27 cellular contexts compared by ENCODE assay signal in genomic region chr4:168101026-168101425, GRCh38. TPM values are rescaled to one million over a fixed set of nuclear protein-coding genes. Genes with fewer than 3 reads are reported as not detected.
"Had no signal": no experiment of that assay in that cellular context is flagged by ENCODE, and none has a peak within 500 bp of the region (broad histone marks: within the 10 kb centered on the region; RNA-seq: fewer than 3 reads in every experiment).

No MANE protein-coding gene starts in this region.

- DNase-seq: activated CD4-positive, alpha-beta T cell treated with anti-CD3 and anti-CD28 coated beads for 48 hours; activated CD4-positive, alpha-beta T cell treated with anti-CD3 and anti-CD28 coated beads, Interleukin-2, amount 50 U/mL, for 48 hours; activated CD8-positive, alpha-beta memory T cell treated with anti-CD3 and anti-CD28 coated beads for 24 hours; activated effector memory CD4-positive, alpha-beta T cell treated with Interleukin-2 at 50 U/mL for 16 hours; activated naive CD4-positive, alpha-beta T cell treated with Interleukin-2 at 50 U/mL for 16 hours; adrenal gland; central memory CD4-positive, alpha-beta T cell; endodermal cell; kidney; left colon; midbrain; naive thymus-derived CD8-positive, alpha-beta T cell; nucleus accumbens; psoas muscle; stimulated activated CD4-positive, alpha-beta T cell treated with anti-CD3 and anti-CD28 coated beads, Interleukin-15, amount 100 ng/mL, for 24 hours; stimulated activated CD4-positive, alpha-beta T cell treated with anti-CD3 and anti-CD28 coated beads, Interleukin-2, amount 100 ng/mL, for 24 hours; stimulated activated naive B cell treated with anti-CD40 and anti-IgM and Interleukin-4, amounts not matched to agents 10 μg/mL and 1 μg/mL and 100 μg/mL, for 72 hours; stomach; T-helper 1 cell had no signal

- H3K9me3 ChIP-seq: adrenal gland, ascending aorta, esophagus muscularis mucosa, gastroesophageal sphincter, psoas muscle, right atrium auricular region, stomach, tibial nerve had no signal

- H3K4me2 ChIP-seq: hepatocyte had no signal

- H3K4me1 ChIP-seq: adrenal gland, ascending aorta, esophagus muscularis mucosa, gastroesophageal sphincter, parathyroid adenoma, psoas muscle, right atrium auricular region, tibial nerve had no signal

- H3K79me2 ChIP-seq: hepatocyte, parathyroid adenoma had no signal

- H3K27me3 ChIP-seq: adrenal gland, ascending aorta, esophagus muscularis mucosa, gastroesophageal sphincter, hepatocyte, right atrium auricular region, stomach, tibial nerve had no signal

- H2AFZ ChIP-seq: hepatocyte, parathyroid adenoma had no signal

- H3K27ac ChIP-seq: adrenal gland, ascending aorta, esophagus muscularis mucosa, gastroesophageal sphincter, hepatocyte, parathyroid adenoma, psoas muscle, right atrium auricular region, tibial nerve had no signal

- H3K9ac ChIP-seq: parathyroid adenoma had no signal

- H3K36me3 ChIP-seq: adrenal gland, ascending aorta, esophagus muscularis mucosa, gastroesophageal sphincter, right atrium auricular region, tibial nerve had no signal

- H3K4me3 ChIP-seq: adrenal gland, ascending aorta, esophagus muscularis mucosa, gastroesophageal sphincter, hepatocyte, psoas muscle, right atrium auricular region, stomach, tibial nerve had no signal

- ATAC-seq: gastroesophageal sphincter; left colon; naive thymus-derived CD8-positive, alpha-beta T cell; psoas muscle; stimulated activated naive B cell treated with anti-CD40 and anti-IgM and Interleukin-4, amounts not matched to agents 10 μg/mL and 1 μg/mL and 100 μg/mL, for 72 hours had no signal

RNA-seq across cellular contexts. Expression of gene ANXA10, which starts 8.7 kb away (rescaled TPM):
- total RNA-seq: adrenal gland; ascending aorta; endodermal cell; gastroesophageal sphincter; kidney; naive thymus-derived CD8-positive, alpha-beta T cell; neural crest cell; psoas muscle; right atrium auricular region; tibial nerve had no signal
- polyA plus RNA-seq: adrenal gland; naive thymus-derived CD8-positive, alpha-beta T cell; psoas muscle had no signal
